28 cellular contexts compared by ENCODE assay signal in the genomic region with DNA sequence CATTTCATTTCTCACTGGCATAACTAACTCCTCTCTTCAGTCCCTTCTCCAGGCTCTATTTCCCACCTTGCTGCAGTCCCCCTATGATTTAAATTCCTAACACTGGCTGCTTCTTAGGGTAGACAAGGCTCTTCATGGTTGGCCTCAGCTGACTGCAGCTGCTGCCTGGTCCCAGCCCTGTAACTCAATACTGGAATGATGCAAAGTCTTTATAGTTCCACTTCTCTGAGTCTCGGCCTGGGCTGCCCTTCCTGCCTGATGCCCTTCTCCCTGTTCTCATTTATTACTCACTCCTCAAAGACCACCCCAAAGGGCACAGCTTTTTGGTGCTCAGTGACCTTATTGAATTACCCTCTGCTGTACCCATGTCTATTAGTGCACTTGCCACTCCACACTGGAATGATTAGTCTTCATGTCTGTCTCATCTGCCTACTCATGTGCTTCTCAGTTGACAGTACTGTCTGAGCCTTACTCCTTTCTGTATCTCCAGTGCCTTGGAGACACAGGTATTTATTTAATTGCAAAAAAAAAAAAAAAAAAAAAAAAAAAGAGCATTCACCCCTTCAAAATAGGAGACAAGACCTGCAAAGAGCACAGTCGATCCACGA.
DNase-seq lines count a peak whose midpoint lies in the region; ATAC-seq and TF ChIP-seq lines count a peak whose summit lies in the region.
"Had no signal": no experiment of that assay in that cellular context is flagged by ENCODE, and none has a peak within 500 bp of the region (broad histone marks: within the 10 kb centered on the region; RNA-seq: fewer than 3 reads in every experiment).

No MANE protein-coding gene starts in this region.

- POLR2A ChIA-PET in WTC11 (lab: Charles Lee), result no interaction called here

- H3K36me3 Mint-ChIP-seq in nephron (ENCODE audit: low read depth), result peaks cover 22% of the 10 kb centered on the region
- H3K36me3 Mint-ChIP-seq in WTC11, result no peaks in the 10 kb centered on the region
- H3K36me3 Mint-ChIP-seq: immature natural killer cell had no signal

- H3K27ac Mint-ChIP-seq in nephron, result peak overlapping the region; percentile 5 to 31 (median 8)
- H3K27ac Mint-ChIP-seq in WTC11, result no peak overlapping the region
- H3K27ac Mint-ChIP-seq: activated CD8-positive, alpha-beta T cell treated with anti-CD3 and anti-CD28 coated beads for 36 hours; activated naive CD8-positive, alpha-beta T cell treated with anti-CD3 and anti-CD28 coated beads, Interleukin-2, amount 50 U/mL, for 24 hours; immature natural killer cell; stimulated activated memory B cell treated with anti-CD40 and anti-IgM and Interleukin-4, amounts not matched to agents 10 μg/mL and 1 μg/mL and 100 μg/mL, for 72 hours had no signal

- H3K27ac ChIP-seq in coronary artery (no peak overlapping the region), esophagus squamous epithelium (no peak overlapping the region)
- H3K27ac ChIP-seq: A549, body of pancreas, hepatocyte had no signal

- no peak overlapping the region for H3K4me3 ChIP-seq in coronary artery
- H3K4me3 ChIP-seq in esophagus squamous epithelium, result no peak overlapping the region
- H3K4me3 ChIP-seq: A549, body of pancreas, hepatocyte, mucosa of descending colon, smooth muscle cell had no signal

- H3K27me3 ChIP-seq in esophagus squamous epithelium, result no peaks in the 10 kb centered on the region
- H3K27me3 ChIP-seq: body of pancreas, hepatocyte had no signal

- ATAC-seq in WTC11, result no peak
- ATAC-seq: A549; activated CD8-positive, alpha-beta T cell treated with anti-CD3 and anti-CD28 coated beads for 36 hours; activated naive CD8-positive, alpha-beta T cell treated with anti-CD3 and anti-CD28 coated beads, Interleukin-2, amount 50 U/mL, for 24 hours; body of pancreas; mucosa of descending colon; Panc1; stimulated activated memory B cell treated with anti-CD40 and anti-IgM and Interleukin-4, amounts not matched to agents 10 μg/mL and 1 μg/mL and 100 μg/mL, for 72 hours had no signal

- no peak for TF ChIP-seq CTCF in coronary artery (IDR thresholded peaks at IDR 0.05)
- TF ChIP-seq CTCF in nephron (IDR thresholded peaks at IDR 0.05; ENCODE audit: unreplicated experiment in 3 of 3), result no peak
- TF ChIP-seq CTCF in esophagus squamous epithelium (IDR thresholded peaks at IDR 0.05), result no peak
- TF ChIP-seq CTCF in WTC11 (IDR thresholded peaks at IDR 0.05), result no peak

- intact Hi-C loops in esophagus squamous epithelium (cut with DNase I), result no loop called here

- H3K4me1 ChIP-seq in esophagus squamous epithelium, result peaks cover 0 to 18% (median 10%) of the 10 kb centered on the region in 3 donors
- H3K4me1 ChIP-seq: A549, body of pancreas had no signal

- H3K4me3 Mint-ChIP-seq in nephron, result peak overlapping the region in 1 of 3 experiments; percentile 1
- H3K4me3 Mint-ChIP-seq in WTC11, result no peak overlapping the region
- H3K4me3 Mint-ChIP-seq: activated CD8-positive, alpha-beta T cell treated with anti-CD3 and anti-CD28 coated beads for 36 hours; activated naive CD8-positive, alpha-beta T cell treated with anti-CD3 and anti-CD28 coated beads, Interleukin-2, amount 50 U/mL, for 24 hours; immature natural killer cell; stimulated activated memory B cell treated with anti-CD40 and anti-IgM and Interleukin-4, amounts not matched to agents 10 μg/mL and 1 μg/mL and 100 μg/mL, for 72 hours had no signal

- WGBS in esophagus squamous epithelium, 2 donors, result 81 to 84% methylated on average over 3 of the region's 3 CpGs

- DNase-seq in Caki2 (ENCODE audit: low read depth) (peak; percentile 41), NCI-H2107 (lab: John Stamatoyannopoulos, UW) (peak; percentile 28), coronary artery (ENCODE audit: low spot score) (peak; percentile 41), NCI-H2081 treated with DMSO at 0.1 percent for 48 hours (lab: John Stamatoyannopoulos, UW) (no peak), esophagus squamous epithelium (lab: John Stamatoyannopoulos, UW) (no peak), WTC11 (ENCODE audit: low spot score) (no peak)
- no peak for DNase-seq in stimulated activated CD4-positive, alpha-beta T cell treated with anti-CD3 and anti-CD28 coated beads, Interleukin-1b, Interleukin-23, amount 100 ng/mL, for 48 hours
- DNase-seq: activated CD4-positive, CD25-positive, alpha-beta regulatory T cell treated with anti-CD3 and anti-CD28 coated beads, Interleukin-2, amount 50 U/mL, for 72 hours; activated CD8-positive, alpha-beta T cell treated with anti-CD3 and anti-CD28 coated beads for 36 hours; activated effector memory CD4-positive, alpha-beta T cell treated with anti-CD3 and anti-CD28 coated beads, Interleukin-2, amount 50 U/mL, for 16 hours; activated naive CD8-positive, alpha-beta T cell treated with anti-CD3 and anti-CD28 coated beads, Interleukin-2, amount 50 U/mL, for 24 hours; activated T-cell treated with anti-CD3 and anti-CD28 coated beads for 4 hours; body of pancreas; DND-41; effector memory CD4-positive, alpha-beta T cell; erythroblast; foreskin melanocyte; immature natural killer cell; mucosa of descending colon; NCI-H1048; NCI-H187 treated with DMSO at 0.1 percent for 48 hours; SIG-M5 had no signal

- no peak for TF ChIP-seq POLR2A in esophagus squamous epithelium (IDR thresholded peaks at IDR 0.05)

- H3K9me3 ChIP-seq in esophagus squamous epithelium, result no peaks in the 10 kb centered on the region
- H3K9me3 ChIP-seq: A549, body of pancreas, mucosa of descending colon had no signal

- H3K4me1 Mint-ChIP-seq in nephron, result peaks cover 48% of the 10 kb centered on the region
- H3K4me1 Mint-ChIP-seq in WTC11, result no peaks in the 10 kb centered on the region
- H3K4me1 Mint-ChIP-seq: activated naive CD8-positive, alpha-beta T cell treated with anti-CD3 and anti-CD28 coated beads, Interleukin-2, amount 50 U/mL, for 24 hours; immature natural killer cell had no signal

- H3K9me3 Mint-ChIP-seq in nephron (no peaks in the 10 kb centered on the region), WTC11 (peaks cover under 1% of the 10 kb centered on the region; the same call in 1 of the 2 replicates)
- H3K9me3 Mint-ChIP-seq: activated CD8-positive, alpha-beta T cell treated with anti-CD3 and anti-CD28 coated beads for 36 hours; activated naive CD8-positive, alpha-beta T cell treated with anti-CD3 and anti-CD28 coated beads, Interleukin-2, amount 50 U/mL, for 24 hours; immature natural killer cell; stimulated activated memory B cell treated with anti-CD40 and anti-IgM and Interleukin-4, amounts not matched to agents 10 μg/mL and 1 μg/mL and 100 μg/mL, for 72 hours had no signal

- H3K27me3 Mint-ChIP-seq in nephron (ENCODE audit: low read depth), result no peaks in the 10 kb centered on the region
- H3K27me3 Mint-ChIP-seq in WTC11 (ENCODE audit: low read depth), result no peaks in the 10 kb centered on the region
- H3K27me3 Mint-ChIP-seq: activated CD8-positive, alpha-beta T cell treated with anti-CD3 and anti-CD28 coated beads for 36 hours; activated naive CD8-positive, alpha-beta T cell treated with anti-CD3 and anti-CD28 coated beads, Interleukin-2, amount 50 U/mL, for 24 hours; stimulated activated memory B cell treated with anti-CD40 and anti-IgM and Interleukin-4, amounts not matched to agents 10 μg/mL and 1 μg/mL and 100 μg/mL, for 72 hours had no signal

- CTCF ChIA-PET in WTC11 (lab: Charles Lee), result no interaction called here

- no peaks in the 10 kb centered on the region for H3K36me3 ChIP-seq in esophagus squamous epithelium

- in situ Hi-C loops in Caki2 (cut with HindIII; ENCODE audit: low pct_unique_long_range_greater_than_20kb, low sequenced_read_pairs), result no loop called here

TF ChIP-seq in WTC11, 78 proteins besides CTCF, POLR2A, EP300 and RAD21 (continues in another document):
- no peak for TF ChIP-seq ZNF219 (CRISPR knock-in tag; IDR thresholded peaks at IDR 0.05; ENCODE audit: borderline replicate concordance)
- TF ChIP-seq, protein P1, sequence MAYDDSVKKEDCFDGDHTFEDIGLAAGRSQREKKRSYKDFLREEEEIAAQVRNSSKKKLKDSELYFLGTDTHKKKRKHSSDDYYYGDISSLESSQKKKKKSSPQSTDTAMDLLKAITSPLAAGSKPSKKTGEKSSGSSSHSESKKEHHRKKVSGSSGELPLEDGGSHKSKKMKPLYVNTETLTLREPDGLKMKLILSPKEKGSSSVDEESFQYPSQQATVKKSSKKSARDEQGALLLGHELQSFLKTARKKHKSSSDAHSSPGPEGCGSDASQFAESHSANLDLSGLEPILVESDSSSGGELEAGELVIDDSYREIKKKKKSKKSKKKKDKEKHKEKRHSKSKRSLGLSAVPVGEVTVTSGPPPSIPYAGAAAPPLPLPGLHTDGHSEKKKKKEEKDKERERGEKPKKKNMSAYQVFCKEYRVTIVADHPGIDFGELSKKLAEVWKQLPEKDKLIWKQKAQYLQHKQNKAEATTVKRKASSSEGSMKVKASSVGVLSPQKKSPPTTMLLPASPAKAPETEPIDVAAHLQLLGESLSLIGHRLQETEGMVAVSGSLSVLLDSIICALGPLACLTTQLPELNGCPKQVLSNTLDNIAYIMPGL (CRISPR knock-in tag; IDR thresholded peaks at IDR 0.05), result no peak
- no peak for TF ChIP-seq ESRRA (CRISPR knock-in tag; IDR thresholded peaks at IDR 0.05; ENCODE audit: borderline replicate concordance)
- no peak for TF ChIP-seq TCF7 (CRISPR knock-in tag; IDR thresholded peaks at IDR 0.05; ENCODE audit: low read depth)
- no peak for TF ChIP-seq MXD4 (CRISPR knock-in tag; IDR thresholded peaks at IDR 0.05; ENCODE audit: borderline replicate concordance)
- TF ChIP-seq HMGA2 (CRISPR knock-in tag; IDR thresholded peaks at IDR 0.05), result no peak
- TF ChIP-seq TEAD1 (CRISPR knock-in tag; IDR thresholded peaks at IDR 0.05), result no peak
- TF ChIP-seq, protein P2, sequence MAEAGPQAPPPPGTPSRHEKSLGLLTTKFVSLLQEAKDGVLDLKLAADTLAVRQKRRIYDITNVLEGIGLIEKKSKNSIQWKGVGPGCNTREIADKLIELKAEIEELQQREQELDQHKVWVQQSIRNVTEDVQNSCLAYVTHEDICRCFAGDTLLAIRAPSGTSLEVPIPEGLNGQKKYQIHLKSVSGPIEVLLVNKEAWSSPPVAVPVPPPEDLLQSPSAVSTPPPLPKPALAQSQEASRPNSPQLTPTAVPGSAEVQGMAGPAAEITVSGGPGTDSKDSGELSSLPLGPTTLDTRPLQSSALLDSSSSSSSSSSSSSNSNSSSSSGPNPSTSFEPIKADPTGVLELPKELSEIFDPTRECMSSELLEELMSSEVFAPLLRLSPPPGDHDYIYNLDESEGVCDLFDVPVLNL (CRISPR knock-in tag; IDR thresholded peaks at IDR 0.05; ENCODE audit: borderline replicate concordance, low read depth), result no peak
- TF ChIP-seq ETV6 (CRISPR knock-in tag; IDR thresholded peaks at IDR 0.05), result no peak
- TF ChIP-seq, protein P3, sequence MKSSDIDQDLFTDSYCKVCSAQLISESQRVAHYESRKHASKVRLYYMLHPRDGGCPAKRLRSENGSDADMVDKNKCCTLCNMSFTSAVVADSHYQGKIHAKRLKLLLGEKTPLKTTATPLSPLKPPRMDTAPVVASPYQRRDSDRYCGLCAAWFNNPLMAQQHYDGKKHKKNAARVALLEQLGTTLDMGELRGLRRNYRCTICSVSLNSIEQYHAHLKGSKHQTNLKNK (CRISPR knock-in tag; IDR thresholded peaks at IDR 0.05), result no peak

Comparison
In these comparisons a context has a peak if more than half of its experiments do, and no peak if none do; other contexts are left out.
1. DNase-seq: peak in Caki2 (single experiment), NCI-H2107 (single experiment) and coronary artery (single experiment); none in NCI-H2081 treated with DMSO at 0.1 percent for 48 hours (single experiment), stimulated activated CD4-positive, alpha-beta T cell treated with anti-CD3 and anti-CD28 coated beads, Interleukin-1b, Interleukin-23, amount 100 ng/mL, for 48 hours (single experiment), esophagus squamous epithelium (single experiment) and WTC11 (single experiment).